ENCODE assay signal across 1 cellular context in genomic region chr10:60943372-60944158, GRCh38.
TF ChIP-seq lines count a peak whose summit lies in the region.

No MANE protein-coding gene starts in this region.

TF ChIP-seq in A549, 52 proteins besides CTCF, POLR2A, EP300 and RAD21 (continued from another document):
- TF ChIP-seq BCL3 (IDR thresholded peaks at IDR 0.05) (no peak), KDM5A (IDR thresholded peaks at IDR 0.05) (no peak), SMC3 (IDR thresholded peaks at IDR 0.05) (peak; percentile 26; the same call in 1 of the 3 replicates), HMGXB4 (CRISPR knock-in tag; IDR thresholded peaks at IDR 0.05; ENCODE audit: borderline replicate concordance) (no peak; the same call in 1 of the 2 replicates), HOXB5 (CRISPR knock-in tag; IDR thresholded peaks at IDR 0.05) (0 out of 2 replicates have a peak, but pooled peaks have one; percentile 40), ELK1 (IDR thresholded peaks at IDR 0.05; ENCODE audit: low read depth, low read length) (no peak), CBX2 (IDR thresholded peaks at IDR 0.05; ENCODE audit: borderline replicate concordance, low read depth) (no peak), HEYL (CRISPR knock-in tag; IDR thresholded peaks at IDR 0.05) (no peak), ATOH8 (CRISPR knock-in tag; IDR thresholded peaks at IDR 0.05; ENCODE audit: low read depth) (0 out of 2 replicates have a peak, but pooled peaks have one; percentile 22), ZC3H11A (IDR thresholded peaks at IDR 0.05) (no peak)
